In genomic region chr15:42059661-42060476, GRCh38 we compare ENCODE assay signal across 8 cellular contexts. TPM values are rescaled to one million over a fixed set of nuclear protein-coding genes. Genes with fewer than 3 reads are reported as not detected.
DNase-seq lines count a peak whose midpoint lies in the region; ATAC-seq and TF ChIP-seq lines count a peak whose summit lies in the region.

No MANE protein-coding gene starts in this region.

- peak; percentile 88 for TF ChIP-seq CTCF in GM12865 (IDR thresholded peaks at IDR 0.05; ENCODE audit: insufficient read depth, low read depth, low read length, missing control alignments)
- peak in 1 of 3 donors; percentile 58 for TF ChIP-seq CTCF in lower leg skin (IDR thresholded peaks at IDR 0.05)

- H3K4me3 Mint-ChIP-seq in activated T-helper 17 cell treated with anti-CD3 and anti-CD28 coated beads, Interleukin-2, amount 50 U/mL, for 72 hours: no peak overlapping the region

- intact Hi-C loops in lower leg skin (cut with DNase I; ENCODE audit: low total_unique reads): loop anchor here (5.0 kb wide), 1 partner anchor 73 kb away; no protein-coding TSS in a partner anchor

- DNase-seq in GM12865 (ENCODE audit: low read depth) (peak; percentile 67), NCI-H2029 (lab: John Stamatoyannopoulos, UW) (peak; percentile 18), cerebellum (ENCODE audit: low spot score) (peak; percentile 20), lower leg skin (ENCODE audit: low spot score in 2 of 2) (peak; percentile 66 to 92)
- peak; percentile 51 for DNase-seq in activated CD4-positive, CD25-positive, alpha-beta regulatory T cell treated with anti-CD3 and anti-CD28 coated beads, Interleukin-2, amount 50 U/mL, for 16 hours (ENCODE audit: low read depth, low spot score)
- DNase-seq in stimulated activated CD8-positive, alpha-beta memory T cell treated with anti-CD3 and anti-CD28 coated beads, Interleukin-15, amount 100 ng/mL, for 4 hours (ENCODE audit: low read depth in 2 of 2): peak; percentile 12 to 46

- TF ChIP-seq POLR2A in lower leg skin (IDR thresholded peaks at IDR 0.05): no peak

- H3K36me3 Mint-ChIP-seq in activated T-helper 17 cell treated with anti-CD3 and anti-CD28 coated beads, Interleukin-2, amount 50 U/mL, for 72 hours (ENCODE audit: low read depth): no peaks in the 10 kb centered on the region

- H3K27ac Mint-ChIP-seq in activated T-helper 17 cell treated with anti-CD3 and anti-CD28 coated beads, Interleukin-2, amount 50 U/mL, for 72 hours: no peak overlapping the region

- peaks cover 5% of the 10 kb centered on the region for H3K4me1 Mint-ChIP-seq in activated T-helper 17 cell treated with anti-CD3 and anti-CD28 coated beads, Interleukin-2, amount 50 U/mL, for 72 hours

- WGBS in lower leg skin, 2 donors: 44% methylated on average over 14 of the region's 14 CpGs

- H3K27me3 Mint-ChIP-seq in activated T-helper 17 cell treated with anti-CD3 and anti-CD28 coated beads, Interleukin-2, amount 50 U/mL, for 72 hours: peaks cover 27% of the 10 kb centered on the region

- H3K4me3 ChIP-seq in GM12865 (ENCODE audit: low read depth, low read length): no peak overlapping the region
- H3K4me3 ChIP-seq in lower leg skin (ENCODE audit: low read depth, poor library complexity, severe bottlenecking): no peak overlapping the region

- ATAC-seq in esophagus mucosa: no peak
- no peak for ATAC-seq in activated T-helper 17 cell treated with anti-CD3 and anti-CD28 coated beads, Interleukin-2, amount 50 U/mL, for 72 hours (replicated peaks)

- no peaks in the 10 kb centered on the region for H3K9me3 Mint-ChIP-seq in activated T-helper 17 cell treated with anti-CD3 and anti-CD28 coated beads, Interleukin-2, amount 50 U/mL, for 72 hours

RNA-seq across cellular contexts. Expression of gene PLA2G4D, which starts 34.5 kb away (rescaled TPM):
- total RNA-seq in cerebellum: 0.09 TPM
- 10 to 100 TPM; 22.0 to 51.6 (median 29.2) TPM for total RNA-seq in lower leg skin
- 1.5 TPM for total RNA-seq in esophagus mucosa
- under 1 TPM in 1 of 2 donors, not detected in 1; 0.09 TPM for total RNA-seq in activated T-helper 17 cell treated with anti-CD3 and anti-CD28 coated beads, Interleukin-2, amount 50 U/mL, for 72 hours

RNA-seq across cellular contexts. Expression of gene PLA2G4E, which starts 39.0 kb away (rescaled TPM):
- total RNA-seq in cerebellum (not detected), lower leg skin (10 to 100 TPM; 49.8 to 67.2 (median 51.5) TPM), esophagus mucosa (18.1 TPM)
- under 1 TPM in 1 of 2 donors, not detected in 1; 0.13 TPM for total RNA-seq in activated T-helper 17 cell treated with anti-CD3 and anti-CD28 coated beads, Interleukin-2, amount 50 U/mL, for 72 hours

Comparison
In these comparisons a context has a peak if more than half of its experiments do, and no peak if none do; other contexts are left out.
1. DNase-seq: peak in every context shown above with its lines; median percentile 79 in lower leg skin; 67 in GM12865; 51 in activated CD4-positive, CD25-positive, alpha-beta regulatory T cell treated with anti-CD3 and anti-CD28 coated beads, Interleukin-2, amount 50 U/mL, for 16 hours; 29 in stimulated activated CD8-positive, alpha-beta memory T cell treated with anti-CD3 and anti-CD28 coated beads, Interleukin-15, amount 100 ng/mL, for 4 hours; 20 in cerebellum; 18 in NCI-H2029.
2. RNA of gene PLA2G4E, which starts 39.0 kb away (total RNA-seq): 49.8 to 67.2 TPM in lower leg skin and 18.1 TPM in esophagus mucosa (single experiment); 0.13 TPM in activated T-helper 17 cell treated with anti-CD3 and anti-CD28 coated beads, Interleukin-2, amount 50 U/mL, for 72 hours and not detected in cerebellum (single experiment); every median in the first group is over 10 times any median in the second.